In genomic region chr22:38467438-38467903, GRCh38 we compare ENCODE assay signal across 1 cellular context.
TF ChIP-seq lines count a peak whose summit lies in the region.

No MANE protein-coding gene starts in this region.

TF ChIP-seq in HEK293, 187 proteins besides CTCF, POLR2A, EP300 and RAD21 (continued from another document and continues in another):
- TF ChIP-seq REST (tag by site-specific recombination; IDR thresholded peaks at IDR 0.05), result no peak
- TF ChIP-seq ZNF660 (tag by site-specific recombination; IDR thresholded peaks at IDR 0.05), result no peak
- TF ChIP-seq ZNF704 (tag by site-specific recombination; IDR thresholded peaks at IDR 0.05), result no peak
- TF ChIP-seq, protein P1, sequence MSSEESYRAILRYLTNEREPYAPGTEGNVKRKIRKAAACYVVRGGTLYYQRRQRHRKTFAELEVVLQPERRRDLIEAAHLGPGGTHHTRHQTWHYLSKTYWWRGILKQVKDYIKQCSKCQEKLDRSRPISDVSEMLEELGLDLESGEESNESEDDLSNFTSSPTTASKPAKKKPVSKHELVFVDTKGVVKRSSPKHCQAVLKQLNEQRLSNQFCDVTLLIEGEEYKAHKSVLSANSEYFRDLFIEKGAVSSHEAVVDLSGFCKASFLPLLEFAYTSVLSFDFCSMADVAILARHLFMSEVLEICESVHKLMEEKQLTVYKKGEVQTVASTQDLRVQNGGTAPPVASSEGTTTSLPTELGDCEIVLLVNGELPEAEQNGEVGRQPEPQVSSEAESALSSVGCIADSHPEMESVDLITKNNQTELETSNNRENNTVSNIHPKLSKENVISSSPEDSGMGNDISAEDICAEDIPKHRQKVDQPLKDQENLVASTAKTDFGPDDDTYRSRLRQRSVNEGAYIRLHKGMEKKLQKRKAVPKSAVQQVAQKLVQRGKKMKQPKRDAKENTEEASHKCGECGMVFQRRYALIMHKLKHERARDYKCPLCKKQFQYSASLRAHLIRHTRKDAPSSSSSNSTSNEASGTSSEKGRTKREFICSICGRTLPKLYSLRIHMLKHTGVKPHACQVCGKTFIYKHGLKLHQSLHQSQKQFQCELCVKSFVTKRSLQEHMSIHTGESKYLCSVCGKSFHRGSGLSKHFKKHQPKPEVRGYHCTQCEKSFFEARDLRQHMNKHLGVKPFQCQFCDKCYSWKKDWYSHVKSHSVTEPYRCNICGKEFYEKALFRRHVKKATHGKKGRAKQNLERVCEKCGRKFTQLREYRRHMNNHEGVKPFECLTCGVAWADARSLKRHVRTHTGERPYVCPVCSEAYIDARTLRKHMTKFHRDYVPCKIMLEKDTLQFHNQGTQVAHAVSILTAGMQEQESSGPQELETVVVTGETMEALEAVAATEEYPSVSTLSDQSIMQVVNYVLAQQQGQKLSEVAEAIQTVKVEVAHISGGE (tag by site-specific recombination; conservative IDR thresholded peaks at IDR 0.05; ENCODE audit: low read depth), result no peak
- TF ChIP-seq MZF1 (tag by site-specific recombination; IDR thresholded peaks at IDR 0.05; ENCODE audit: borderline replicate concordance), result no peak
- TF ChIP-seq ZNF140 (tag by site-specific recombination; IDR thresholded peaks at IDR 0.05), result no peak
- no peak for TF ChIP-seq ZBTB17 (tag by site-specific recombination; IDR thresholded peaks at IDR 0.05)
- TF ChIP-seq KLF8 (tag by site-specific recombination; IDR thresholded peaks at IDR 0.05), result peak; percentile 13; the same call in 1 of the 2 replicates
- TF ChIP-seq, protein P2, sequence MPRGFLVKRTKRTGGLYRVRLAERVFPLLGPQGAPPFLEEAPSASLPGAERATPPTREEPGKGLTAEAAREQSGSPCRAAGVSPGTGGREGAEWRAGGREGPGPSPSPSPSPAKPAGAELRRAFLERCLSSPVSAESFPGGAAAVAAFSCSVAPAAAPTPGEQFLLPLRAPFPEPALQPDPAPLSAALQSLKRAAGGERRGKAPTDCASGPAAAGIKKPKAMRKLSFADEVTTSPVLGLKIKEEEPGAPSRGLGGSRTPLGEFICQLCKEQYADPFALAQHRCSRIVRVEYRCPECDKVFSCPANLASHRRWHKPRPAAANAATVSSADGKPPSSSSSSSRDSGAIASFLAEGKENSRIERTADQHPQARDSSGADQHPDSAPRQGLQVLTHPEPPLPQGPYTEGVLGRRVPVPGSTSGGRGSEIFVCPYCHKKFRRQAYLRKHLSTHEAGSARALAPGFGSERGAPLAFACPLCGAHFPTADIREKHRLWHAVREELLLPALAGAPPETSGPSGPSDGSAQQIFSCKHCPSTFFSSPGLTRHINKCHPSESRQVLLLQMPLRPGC (tag by site-specific recombination; IDR thresholded peaks at IDR 0.05), result no peak
- no peak for TF ChIP-seq ZNF398 (tag by site-specific recombination; IDR thresholded peaks at IDR 0.05)
- TF ChIP-seq ZSCAN23 (tag by site-specific recombination; IDR thresholded peaks at IDR 0.05), result no peak
- no peak for TF ChIP-seq SCRT1 (tag by site-specific recombination; IDR thresholded peaks at IDR 0.05; ENCODE audit: borderline replicate concordance)
- no peak for TF ChIP-seq ZBTB48 (tag by site-specific recombination; IDR thresholded peaks at IDR 0.05)
- no peak for TF ChIP-seq YY1 (tag by site-specific recombination; IDR thresholded peaks at IDR 0.05)
- TF ChIP-seq AEBP2 (tag by site-specific recombination; IDR thresholded peaks at IDR 0.05; ENCODE audit: borderline replicate concordance), result no peak
- TF ChIP-seq ZNF654 (tag by site-specific recombination; IDR thresholded peaks at IDR 0.05; ENCODE audit: low read depth), result no peak
- TF ChIP-seq, protein P3, sequence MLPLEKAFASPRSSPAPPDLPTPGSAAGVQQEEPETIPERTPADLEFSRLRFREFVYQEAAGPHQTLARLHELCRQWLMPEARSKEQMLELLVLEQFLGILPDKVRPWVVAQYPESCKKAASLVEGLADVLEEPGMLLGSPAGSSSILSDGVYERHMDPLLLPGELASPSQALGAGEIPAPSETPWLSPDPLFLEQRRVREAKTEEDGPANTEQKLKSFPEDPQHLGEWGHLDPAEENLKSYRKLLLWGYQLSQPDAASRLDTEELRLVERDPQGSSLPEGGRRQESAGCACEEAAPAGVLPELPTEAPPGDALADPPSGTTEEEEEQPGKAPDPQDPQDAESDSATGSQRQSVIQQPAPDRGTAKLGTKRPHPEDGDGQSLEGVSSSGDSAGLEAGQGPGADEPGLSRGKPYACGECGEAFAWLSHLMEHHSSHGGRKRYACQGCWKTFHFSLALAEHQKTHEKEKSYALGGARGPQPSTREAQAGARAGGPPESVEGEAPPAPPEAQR (tag by site-specific recombination; IDR thresholded peaks at IDR 0.05), result no peak
- TF ChIP-seq GLI2 (tag by site-specific recombination; IDR thresholded peaks at IDR 0.05; ENCODE audit: borderline replicate concordance, low read depth), result no peak
- TF ChIP-seq YY2 (tag by site-specific recombination; IDR thresholded peaks at IDR 0.05), result no peak
- TF ChIP-seq BCL11A (tag by site-specific recombination; IDR thresholded peaks at IDR 0.05; ENCODE audit: low read depth), result no peak
- no peak for TF ChIP-seq ZNF670 (tag by site-specific recombination; IDR thresholded peaks at IDR 0.05; ENCODE audit: low read depth)
- no peak for TF ChIP-seq ZNF555 (tag by site-specific recombination; conservative IDR thresholded peaks at IDR 0.05)
- TF ChIP-seq, protein P4, sequence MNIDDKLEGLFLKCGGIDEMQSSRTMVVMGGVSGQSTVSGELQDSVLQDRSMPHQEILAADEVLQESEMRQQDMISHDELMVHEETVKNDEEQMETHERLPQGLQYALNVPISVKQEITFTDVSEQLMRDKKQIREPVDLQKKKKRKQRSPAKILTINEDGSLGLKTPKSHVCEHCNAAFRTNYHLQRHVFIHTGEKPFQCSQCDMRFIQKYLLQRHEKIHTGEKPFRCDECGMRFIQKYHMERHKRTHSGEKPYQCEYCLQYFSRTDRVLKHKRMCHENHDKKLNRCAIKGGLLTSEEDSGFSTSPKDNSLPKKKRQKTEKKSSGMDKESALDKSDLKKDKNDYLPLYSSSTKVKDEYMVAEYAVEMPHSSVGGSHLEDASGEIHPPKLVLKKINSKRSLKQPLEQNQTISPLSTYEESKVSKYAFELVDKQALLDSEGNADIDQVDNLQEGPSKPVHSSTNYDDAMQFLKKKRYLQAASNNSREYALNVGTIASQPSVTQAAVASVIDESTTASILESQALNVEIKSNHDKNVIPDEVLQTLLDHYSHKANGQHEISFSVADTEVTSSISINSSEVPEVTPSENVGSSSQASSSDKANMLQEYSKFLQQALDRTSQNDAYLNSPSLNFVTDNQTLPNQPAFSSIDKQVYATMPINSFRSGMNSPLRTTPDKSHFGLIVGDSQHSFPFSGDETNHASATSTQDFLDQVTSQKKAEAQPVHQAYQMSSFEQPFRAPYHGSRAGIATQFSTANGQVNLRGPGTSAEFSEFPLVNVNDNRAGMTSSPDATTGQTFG (tag by site-specific recombination; IDR thresholded peaks at IDR 0.05; ENCODE audit: borderline replicate concordance), result no peak
- TF ChIP-seq, protein P5, sequence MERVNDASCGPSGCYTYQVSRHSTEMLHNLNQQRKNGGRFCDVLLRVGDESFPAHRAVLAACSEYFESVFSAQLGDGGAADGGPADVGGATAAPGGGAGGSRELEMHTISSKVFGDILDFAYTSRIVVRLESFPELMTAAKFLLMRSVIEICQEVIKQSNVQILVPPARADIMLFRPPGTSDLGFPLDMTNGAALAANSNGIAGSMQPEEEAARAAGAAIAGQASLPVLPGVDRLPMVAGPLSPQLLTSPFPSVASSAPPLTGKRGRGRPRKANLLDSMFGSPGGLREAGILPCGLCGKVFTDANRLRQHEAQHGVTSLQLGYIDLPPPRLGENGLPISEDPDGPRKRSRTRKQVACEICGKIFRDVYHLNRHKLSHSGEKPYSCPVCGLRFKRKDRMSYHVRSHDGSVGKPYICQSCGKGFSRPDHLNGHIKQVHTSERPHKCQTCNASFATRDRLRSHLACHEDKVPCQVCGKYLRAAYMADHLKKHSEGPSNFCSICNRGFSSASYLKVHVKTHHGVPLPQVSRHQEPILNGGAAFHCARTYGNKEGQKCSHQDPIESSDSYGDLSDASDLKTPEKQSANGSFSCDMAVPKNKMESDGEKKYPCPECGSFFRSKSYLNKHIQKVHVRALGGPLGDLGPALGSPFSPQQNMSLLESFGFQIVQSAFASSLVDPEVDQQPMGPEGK (tag by site-specific recombination; IDR thresholded peaks at IDR 0.05), result peak; percentile 6; the same call in 1 of the 2 replicates
- TF ChIP-seq ZIC2 (tag by site-specific recombination; IDR thresholded peaks at IDR 0.05), result no peak
- no peak for TF ChIP-seq ZNF777 (tag by site-specific recombination; IDR thresholded peaks at IDR 0.05; ENCODE audit: borderline replicate concordance)
- no peak for TF ChIP-seq ZNF600 (tag by site-specific recombination; IDR thresholded peaks at IDR 0.05)
- TF ChIP-seq ZNF239 (tag by site-specific recombination; IDR thresholded peaks at IDR 0.05), result no peak
- 0 out of 2 replicates have a peak, but pooled peaks have one; percentile 8 for TF ChIP-seq SP7 (tag by site-specific recombination; IDR thresholded peaks at IDR 0.05)
- TF ChIP-seq ZNF501 (tag by site-specific recombination; IDR thresholded peaks at IDR 0.05), result no peak
- TF ChIP-seq ZNF529 (tag by site-specific recombination; IDR thresholded peaks at IDR 0.05; ENCODE audit: insufficient replicate concordance), result no peak
- no peak for TF ChIP-seq ZNF10 (tag by site-specific recombination; IDR thresholded peaks at IDR 0.05)
- no peak for TF ChIP-seq ZFP69B (tag by site-specific recombination; IDR thresholded peaks at IDR 0.05)
- no peak for TF ChIP-seq SALL2 (tag by site-specific recombination; IDR thresholded peaks at IDR 0.05; ENCODE audit: borderline replicate concordance)
- no peak for TF ChIP-seq PBX3 (CRISPR knock-in tag; IDR thresholded peaks at IDR 0.05)
- no peak for TF ChIP-seq ZNF391 (tag by site-specific recombination; IDR thresholded peaks at IDR 0.05; ENCODE audit: borderline replicate concordance, low read depth)
- no peak for TF ChIP-seq ZNF585B (tag by site-specific recombination; IDR thresholded peaks at IDR 0.05)
- no peak for TF ChIP-seq HOXA7 (CRISPR knock-in tag; IDR thresholded peaks at IDR 0.05; ENCODE audit: borderline replicate concordance)
- no peak for TF ChIP-seq HOXD13 (CRISPR knock-in tag; IDR thresholded peaks at IDR 0.05; ENCODE audit: borderline replicate concordance)
- TF ChIP-seq ZFP3 (tag by site-specific recombination; IDR thresholded peaks at IDR 0.05; ENCODE audit: low read depth), result 0 out of 2 replicates have a peak, but pooled peaks have one; percentile 7
- TF ChIP-seq GLIS2 (tag by site-specific recombination; IDR thresholded peaks at IDR 0.05), result peak; percentile 52
